Comparison of ENCODE assay signal across 15 cellular contexts in the genomic region with DNA sequence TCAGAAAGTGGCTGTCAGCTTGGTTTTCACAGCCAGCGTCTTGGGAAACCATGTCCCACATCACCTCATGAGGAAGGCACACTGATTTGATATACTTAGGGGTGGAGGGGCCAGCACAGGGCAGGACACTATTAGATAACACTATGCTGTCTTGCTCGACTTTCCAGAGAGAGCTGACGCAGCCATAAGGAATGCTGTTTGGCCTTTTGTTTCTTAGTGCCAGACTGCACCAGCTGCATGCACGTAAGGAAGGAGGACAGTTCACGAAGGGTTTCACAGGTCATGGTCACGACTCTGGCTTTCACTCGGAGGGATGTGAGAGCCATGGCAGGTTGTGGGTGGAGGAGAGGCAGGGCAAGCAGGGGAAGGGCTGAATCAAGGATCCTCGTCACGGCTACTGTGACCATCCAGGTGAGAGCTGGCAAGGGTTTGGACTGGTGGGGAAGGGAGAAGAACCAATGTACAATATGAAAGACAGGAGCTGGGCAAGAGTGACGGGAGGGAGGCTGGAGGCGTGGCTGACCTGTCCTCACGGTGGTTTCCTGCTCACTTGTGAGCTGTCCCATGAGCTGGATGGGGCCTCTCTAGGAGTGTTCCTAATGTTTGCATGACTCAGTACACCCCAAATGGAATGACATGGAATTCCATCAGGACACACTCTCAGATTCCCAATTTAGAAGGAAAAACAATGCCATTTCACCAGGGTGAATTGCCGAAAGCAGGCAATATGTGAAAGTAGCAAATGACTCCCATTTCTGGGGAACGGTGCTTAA.
DNase-seq lines count a peak whose midpoint lies in the region; ATAC-seq and TF ChIP-seq lines count a peak whose summit lies in the region.
"Had no signal": no experiment of that assay in that cellular context is flagged by ENCODE, and none has a peak within 500 bp of the region (broad histone marks: within the 10 kb centered on the region; RNA-seq: fewer than 3 reads in every experiment).

No MANE protein-coding gene starts in this region.

- peaks cover 19% of the 10 kb centered on the region for H3K4me1 Mint-ChIP-seq in CD4-positive, alpha-beta T cell (ENCODE audit: low read depth)

- H3K27ac ChIP-seq in SJSA1 (peak overlapping the region; percentile 50), neuronal stem cell (replicated peaks; ENCODE audit: low read length) (no peak overlapping the region), MM.1S (ENCODE audit: low read length) (no peak overlapping the region), suprapubic skin (no peak overlapping the region)
- no peak overlapping the region for H3K27ac ChIP-seq in CD4-positive, alpha-beta T cell (ENCODE audit: low read depth, low read length)
- H3K27ac ChIP-seq: BLaER1, lower lobe of right lung had no signal

- no peak for TF ChIP-seq EP300 in suprapubic skin (IDR thresholded peaks at IDR 0.05)

- peaks cover 20% of the 10 kb centered on the region for H3K4me1 ChIP-seq in SJSA1 (replicated peaks)
- H3K4me1 ChIP-seq in neuronal stem cell (ENCODE audit: control insufficient read depth in 2 of 2, insufficient read depth in 1 of 2, low read depth in 1 of 2, low read length in 2 of 2): peaks cover 18 to 24% of the 10 kb centered on the region in 2 donors
- no peaks in the 10 kb centered on the region for H3K4me1 ChIP-seq in MM.1S (ENCODE audit: low read length)
- H3K4me1 ChIP-seq in suprapubic skin: peaks cover 5% of the 10 kb centered on the region

- no peak overlapping the region for H3K4me2 ChIP-seq in neuronal stem cell (ENCODE audit: insufficient read depth, low read length, poor library complexity, severe bottlenecking)
- no peak overlapping the region for H3K4me2 ChIP-seq in MM.1S (ENCODE audit: low read depth, low read length)
- H3K4me2 ChIP-seq: BLaER1 had no signal

- no peaks in the 10 kb centered on the region for H3K27me3 Mint-ChIP-seq in CD4-positive, alpha-beta T cell

- H3K27me3 ChIP-seq in SJSA1 (replicated peaks): no peaks in the 10 kb centered on the region
- no peaks in the 10 kb centered on the region for H3K27me3 ChIP-seq in neuronal stem cell (ENCODE audit: control insufficient read depth in 3 of 3, insufficient read depth in 3 of 3, low read depth in 1 of 3, low read length in 3 of 3)
- no peaks in the 10 kb centered on the region for H3K27me3 ChIP-seq in MM.1S (replicated peaks; ENCODE audit: insufficient read depth, low read length)
- H3K27me3 ChIP-seq in suprapubic skin: no peaks in the 10 kb centered on the region
- H3K27me3 ChIP-seq in CD4-positive, alpha-beta T cell (ENCODE audit: control insufficient read depth, insufficient read depth, low read length): no peaks in the 10 kb centered on the region
- H3K27me3 ChIP-seq: BLaER1 had no signal

- no peak overlapping the region for H3K27ac Mint-ChIP-seq in CD4-positive, alpha-beta T cell

- H3K23ac ChIP-seq in neuronal stem cell (ENCODE audit: low read depth, low read length, poor library complexity): no peak overlapping the region

- TF ChIP-seq CTCF in MM.1S (IDR thresholded peaks at IDR 0.05; ENCODE audit: low read length): no peak
- TF ChIP-seq CTCF in suprapubic skin (IDR thresholded peaks at IDR 0.05): no peak
- no peak for TF ChIP-seq CTCF in CD4-positive, alpha-beta T cell (IDR thresholded peaks at IDR 0.05)

- H3K9me2 ChIP-seq in MM.1S (replicated peaks; ENCODE audit: insufficient read depth, low read length): no peaks in the 10 kb centered on the region

- no peak overlapping the region for H4K8ac ChIP-seq in neuronal stem cell (ENCODE audit: low read depth, low read length)

- no peak for ATAC-seq in CD4-positive, alpha-beta T cell (ENCODE audit: poor library complexity)
- ATAC-seq: lower lobe of right lung had no signal

- no peak overlapping the region for H2BK12ac ChIP-seq in neuronal stem cell (ENCODE audit: low read length)

- CTCF ChIA-PET in CD4-positive, alpha-beta T cell (lab: Charles Lee): interaction anchor here (1.3 to 3.7 kb wide), 6 partner anchors 20 to 277 kb away, joined by 4 to 22 read pairs (median 12); a partner anchor contains a TSS

- H3K9me3 Mint-ChIP-seq in CD4-positive, alpha-beta T cell: no peaks in the 10 kb centered on the region

- H3K18ac ChIP-seq in neuronal stem cell (ENCODE audit: low read length): peak overlapping the region; percentile 4

- no peak overlapping the region for H4K91ac ChIP-seq in neuronal stem cell (ENCODE audit: low read depth, low read length, poor library complexity)

- H3K36me3 Mint-ChIP-seq in CD4-positive, alpha-beta T cell (ENCODE audit: low read depth): peaks cover 56% of the 10 kb centered on the region

- H3K9me3 ChIP-seq in SJSA1 (replicated peaks) (no peaks in the 10 kb centered on the region), neuronal stem cell (replicated peaks in 1 of 2; ENCODE audit: control insufficient read depth in 2 of 2, insufficient read depth in 1 of 2, low read depth in 1 of 2, low read length in 2 of 2) (peaks cover 0 to 3% of the 10 kb centered on the region in 2 donors), MM.1S (replicated peaks; ENCODE audit: insufficient read depth, low read length) (no peaks in the 10 kb centered on the region), suprapubic skin (no peaks in the 10 kb centered on the region)
- no peaks in the 10 kb centered on the region for H3K9me3 ChIP-seq in CD4-positive, alpha-beta T cell (ENCODE audit: control insufficient read depth, low read length)
- H3K9me3 ChIP-seq: BLaER1, lower lobe of right lung had no signal

- peak overlapping the region; percentile 54 for H2AK5ac ChIP-seq in neuronal stem cell (ENCODE audit: low read depth, low read length)

- no peak overlapping the region for H3K4ac ChIP-seq in neuronal stem cell (ENCODE audit: low read length)

- H3K4me3 Mint-ChIP-seq in CD4-positive, alpha-beta T cell: no peak overlapping the region

- H3K36me3 ChIP-seq in SJSA1 (no peaks in the 10 kb centered on the region), neuronal stem cell (replicated peaks in 1 of 2; ENCODE audit: control insufficient read depth in 2 of 2, insufficient read depth in 2 of 2, low read length in 2 of 2) (no peaks in the 10 kb centered on the region), MM.1S (replicated peaks; ENCODE audit: insufficient read depth, low read length) (no peaks in the 10 kb centered on the region), suprapubic skin (peaks cover 15% of the 10 kb centered on the region)

- no peaks in the 10 kb centered on the region for H3K79me1 ChIP-seq in neuronal stem cell (ENCODE audit: low read depth, low read length)

- TF ChIP-seq POLR2A in suprapubic skin (IDR thresholded peaks at IDR 0.05): no peak

- no peak overlapping the region for H3K4me3 ChIP-seq in SJSA1
- H3K4me3 ChIP-seq in neuronal stem cell (ENCODE audit: low read length in 2 of 2): peak overlapping the region in 1 of 2 donors; percentile 50
- no peak overlapping the region for H3K4me3 ChIP-seq in MM.1S (ENCODE audit: low read length)
- no peak overlapping the region for H3K4me3 ChIP-seq in suprapubic skin
- H3K4me3 ChIP-seq: BLaER1, lower lobe of right lung had no signal

- H2BK5ac ChIP-seq in neuronal stem cell (ENCODE audit: low read length): no peak overlapping the region

- intact Hi-C loops in CD4-positive, alpha-beta T cell (cut with DNase I, micrococcal nuclease): loop anchor here in 1 of 2 experiments (5.0 kb wide), 2 partner anchors 171 to 221 kb away; no protein-coding TSS in a partner anchor

- POLR2A ChIA-PET in CD4-positive, alpha-beta T cell (lab: Charles Lee): interaction anchor here (0.8 to 2.4 kb wide), 4 partner anchors 19 to 151 kb away, joined by 3 to 7 read pairs (median 4); no protein-coding TSS in a partner anchor

- H3F3A ChIP-seq in MM.1S (ENCODE audit: insufficient read depth, low read length): no peaks in the 10 kb centered on the region

- no peak overlapping the region for H2BK15ac ChIP-seq in neuronal stem cell (ENCODE audit: low read length)

- H2BK120ac ChIP-seq in neuronal stem cell (ENCODE audit: low read depth, low read length): no peak overlapping the region

- no peak overlapping the region for H2AFZ ChIP-seq in neuronal stem cell (ENCODE audit: low read length)
- no peak overlapping the region for H2AFZ ChIP-seq in MM.1S (ENCODE audit: low read length)

- WGBS in neuronal stem cell (ENCODE audit: extremely low coverage in 2 of 2, insufficient read length in 2 of 2, insufficient replicate concordance in 1 of 2), 2 donors: no CpG with 5 or more reads among the region's 14 CpGs
- WGBS in suprapubic skin: 88% methylated on average over 14 of the region's 14 CpGs

- no peak overlapping the region for H3K9ac ChIP-seq in neuronal stem cell (ENCODE audit: low read depth, low read length, poor library complexity)
- H3K9ac ChIP-seq in MM.1S (ENCODE audit: low read length): no peak overlapping the region
- H3K9ac ChIP-seq: BLaER1 had no signal

- H4K20me1 ChIP-seq in MM.1S (ENCODE audit: insufficient read depth, low read length): no peaks in the 10 kb centered on the region
- H4K20me1 ChIP-seq: BLaER1 had no signal

- H3K14ac ChIP-seq in neuronal stem cell (ENCODE audit: low read length): no peak overlapping the region

- DNase-seq in EL (peak; percentile 79), SJSA1 (ENCODE audit: low read depth in 1 of 2, low spot score in 2 of 2) (peak; percentile 46 to 58), fibroblast of peridontal ligament (ENCODE audit: extremely low read depth) (peak; percentile 23), neuronal stem cell (ENCODE audit: low spot score) (no peak), MM.1S (no peak), suprapubic skin (ENCODE audit: low spot score in 2 of 2) (no peak)
- DNase-seq in central memory CD4-positive, alpha-beta T cell: no peak
- DNase-seq in CD4-positive, alpha-beta T cell: no peak
- DNase-seq: effector CD4-positive, alpha-beta T cell; lower lobe of right lung; NCI-H1092 treated with DMSO at 0.1 percent for 48 hours; NCI-H446; nucleus accumbens; T1000 had no signal

- H3K79me2 ChIP-seq in MM.1S (ENCODE audit: low read length): no peaks in the 10 kb centered on the region

Comparison
In these comparisons a context has a peak if more than half of its experiments do, and no peak if none do; other contexts are left out.
1. DNase-seq: peak in EL (single experiment), SJSA1 (2 of 2) and fibroblast of peridontal ligament (single experiment); none in neuronal stem cell (single experiment), central memory CD4-positive, alpha-beta T cell (single experiment), MM.1S (single experiment), suprapubic skin (0 of 2) and CD4-positive, alpha-beta T cell (0 of 10).